Comparison of ENCODE assay signal across 2 cellular contexts in genomic region chr1:192879416-192879815, GRCh38.
TF ChIP-seq lines count a peak whose summit lies in the region.

No MANE protein-coding gene starts in this region.

TF ChIP-seq in SK-N-SH, 30 proteins besides CTCF, POLR2A, EP300 and RAD21 (continued from another document):
- TF ChIP-seq PBX3 (IDR thresholded peaks at IDR 0.05) (no peak), ELF1 (IDR thresholded peaks at IDR 0.05) (no peak), SMC3 (IDR thresholded peaks at IDR 0.05; ENCODE audit: low read depth, low read length) (no peak), TAF1 (IDR thresholded peaks at IDR 0.05; ENCODE audit: borderline replicate concordance, low read depth, low read length) (no peak), FOSL2 (IDR thresholded peaks at IDR 0.05; ENCODE audit: borderline replicate concordance, low read depth) (no peak), EZH2phosphoT487 (IDR thresholded peaks at IDR 0.05; ENCODE audit: borderline replicate concordance, low read depth) (no peak), GATA2 (CRISPR knock-in tag; IDR thresholded peaks at IDR 0.05) (no peak), ZBTB33 (IDR thresholded peaks at IDR 0.05; ENCODE audit: borderline replicate concordance, low read depth) (no peak), REST (IDR thresholded peaks at IDR 0.05; ENCODE audit: low read depth, low read length) (no peak)

TF ChIP-seq in SK-N-SH treated with all-trans-retinoic acid at 6 μM for 48 hours, 23 proteins besides CTCF, POLR2A, EP300 and RAD21 (continued from another document):
- TF ChIP-seq PATZ1 (CRISPR knock-in tag; IDR thresholded peaks at IDR 0.05; ENCODE audit: borderline replicate concordance) = no peak
